Comparison of ENCODE assay signal across 21 cellular contexts in the genomic region with DNA sequence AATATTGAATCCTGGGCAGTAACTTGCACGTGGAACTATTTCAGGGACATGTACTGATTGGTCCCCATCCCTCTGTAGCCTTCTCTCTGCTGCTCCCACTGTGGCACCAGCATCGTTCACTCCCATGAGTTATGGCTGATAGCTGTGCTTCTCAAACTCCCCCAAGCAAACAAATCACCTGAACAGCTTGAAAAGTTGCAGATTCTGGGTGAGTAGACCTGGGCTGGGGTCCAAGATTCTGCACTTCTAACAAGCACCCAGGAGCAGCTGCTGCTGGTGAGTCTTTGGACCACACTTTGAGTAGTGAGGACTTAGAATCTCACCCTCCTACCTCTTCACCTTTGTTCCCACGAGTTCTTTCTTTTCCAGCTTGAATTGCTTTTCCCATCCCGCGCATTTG. TPM values are rescaled to one million over a fixed set of nuclear protein-coding genes. Genes with fewer than 3 reads are reported as not detected.
DNase-seq lines count a peak whose midpoint lies in the region; ATAC-seq and TF ChIP-seq lines count a peak whose summit lies in the region.
"Had no signal": no experiment of that assay in that cellular context is flagged by ENCODE, and none has a peak within 500 bp of the region (broad histone marks: within the 10 kb centered on the region; RNA-seq: fewer than 3 reads in every experiment).

No MANE protein-coding gene starts in this region.

- no peaks in the 10 kb centered on the region for H3K27me3 Mint-ChIP-seq in progenitor cell of endocrine pancreas
- H3K27me3 Mint-ChIP-seq: activated naive CD8-positive, alpha-beta T cell had no signal

- H3K4me3 ChIP-seq in gastroesophageal sphincter (no peak overlapping the region), retinal pigment epithelial cell (ENCODE audit: low read length) (no peak overlapping the region)
- H3K4me3 ChIP-seq: dorsolateral prefrontal cortex, suprapubic skin, vagina had no signal

- no peaks in the 10 kb centered on the region for H3K36me3 ChIP-seq in gastroesophageal sphincter
- H3K36me3 ChIP-seq: suprapubic skin, vagina had no signal

- no peaks in the 10 kb centered on the region for H3K27me3 ChIP-seq in gastroesophageal sphincter
- H3K27me3 ChIP-seq: suprapubic skin, vagina had no signal

- H3K4me1 Mint-ChIP-seq in progenitor cell of endocrine pancreas (ENCODE audit: low read depth) = peaks cover 7% of the 10 kb centered on the region

- no peak overlapping the region for H3K27ac Mint-ChIP-seq in progenitor cell of endocrine pancreas
- H3K27ac Mint-ChIP-seq: activated CD4-positive, alpha-beta T cell treated with anti-CD3 and anti-CD28 coated beads for 36 hours had no signal

- H3K27ac ChIP-seq in gastroesophageal sphincter (peak overlapping the region in 3 of 4 donors; percentile 67 to 75 (median 72)), substantia nigra (ENCODE audit: low read depth, low read length, poor library complexity, severe bottlenecking) (no peak overlapping the region)
- H3K27ac ChIP-seq: dorsolateral prefrontal cortex, suprapubic skin, vagina had no signal

- TF ChIP-seq POLR2A in gastroesophageal sphincter (IDR thresholded peaks at IDR 0.05) = no peak

- H3K36me3 Mint-ChIP-seq in progenitor cell of endocrine pancreas (ENCODE audit: insufficient read depth) = peaks cover 3% of the 10 kb centered on the region

- no peak for TF ChIP-seq EP300 in gastroesophageal sphincter (IDR thresholded peaks at IDR 0.05)

- H3K4me3 Mint-ChIP-seq in progenitor cell of endocrine pancreas (ENCODE audit: low read depth) = no peak overlapping the region
- H3K4me3 Mint-ChIP-seq: activated CD4-positive, alpha-beta T cell treated with anti-CD3 and anti-CD28 coated beads for 36 hours had no signal

- H3K9me3 ChIP-seq in gastroesophageal sphincter = peaks cover 0 to 13% (median 0%) of the 10 kb centered on the region in 3 donors
- H3K9me3 ChIP-seq: suprapubic skin, vagina had no signal

- DNase-seq in DMS79 treated with DMSO at 0.1 percent for 48 hours (lab: John Stamatoyannopoulos, UW) (peak; percentile 94), NCI-H2171 treated with DMSO at 0.1 percent for 48 hours (lab: John Stamatoyannopoulos, UW) (peak; percentile 59), retinal pigment epithelial cell (ENCODE audit: low read depth) (peak; percentile 19), progenitor cell of endocrine pancreas (ENCODE audit: low spot score, unreplicated experiment) (no peak), NCI-H2081 treated with DMSO at 0.1 percent for 48 hours (lab: John Stamatoyannopoulos, UW) (no peak), substantia nigra (lab: John Stamatoyannopoulos, UW) (no peak)
- no peak for DNase-seq in activated naive CD4-positive, alpha-beta T cell treated with anti-CD3 and anti-CD28 coated beads, Interleukin-2, amount 50 U/mL, for 16 hours
- DNase-seq: activated CD4-positive, alpha-beta T cell treated with anti-CD3 and anti-CD28 coated beads for 36 hours; C1 segment of cervical spinal cord; Calu3; dorsolateral prefrontal cortex; glutamatergic neuron; MM.1S; NCI-H146; retina had no signal

- peaks cover 9% of the 10 kb centered on the region for H3K9me3 Mint-ChIP-seq in progenitor cell of endocrine pancreas (ENCODE audit: low read depth)
- H3K9me3 Mint-ChIP-seq: activated T-helper 17 cell treated with anti-CD3 and anti-CD28 coated beads, Interleukin-2, amount 50 U/mL, for 72 hours had no signal

- no peak for ATAC-seq in gastroesophageal sphincter
- ATAC-seq: activated CD4-positive, alpha-beta T cell treated with anti-CD3 and anti-CD28 coated beads for 36 hours; activated T-helper 17 cell treated with anti-CD3 and anti-CD28 coated beads, Interleukin-2, amount 50 U/mL, for 72 hours; SK-N-SH treated with all-trans-retinoic acid at 6 μM for 48 hours had no signal

- TF ChIP-seq CTCF in gastroesophageal sphincter (IDR thresholded peaks at IDR 0.05) (no peak), retinal pigment epithelial cell (conservative IDR thresholded peaks at IDR 0.05; ENCODE audit: low read depth, low read length) (no peak), progenitor cell of endocrine pancreas (IDR thresholded peaks at IDR 0.05; ENCODE audit: unreplicated experiment) (no peak)

- peaks cover 0 to 42% (median 8%) of the 10 kb centered on the region in 3 donors for H3K4me1 ChIP-seq in gastroesophageal sphincter

- 23 to 52% methylated on average over 2 to 5 of the region's 5 CpGs for WGBS in gastroesophageal sphincter (ENCODE audit: low coverage in 1 of 2), 2 donors

RNA-seq across cellular contexts. Expression of a gene that starts 49.4 kb away (rescaled TPM):
- total RNA-seq in gastroesophageal sphincter = 100 to 1,000 TPM; 154 to 451 (median 280) TPM
- total RNA-seq in progenitor cell of endocrine pancreas = 325 and 368 TPM in 2 replicates

Comparison
In these comparisons a context has a peak if more than half of its experiments do, and no peak if none do; other contexts are left out.
1. DNase-seq: peak in DMS79 treated with DMSO at 0.1 percent for 48 hours (single experiment), NCI-H2171 treated with DMSO at 0.1 percent for 48 hours (single experiment) and retinal pigment epithelial cell (single experiment); none in progenitor cell of endocrine pancreas (single experiment), NCI-H2081 treated with DMSO at 0.1 percent for 48 hours (single experiment), substantia nigra (0 of 49) and activated naive CD4-positive, alpha-beta T cell treated with anti-CD3 and anti-CD28 coated beads, Interleukin-2, amount 50 U/mL, for 16 hours (single experiment).